In the genomic region with DNA sequence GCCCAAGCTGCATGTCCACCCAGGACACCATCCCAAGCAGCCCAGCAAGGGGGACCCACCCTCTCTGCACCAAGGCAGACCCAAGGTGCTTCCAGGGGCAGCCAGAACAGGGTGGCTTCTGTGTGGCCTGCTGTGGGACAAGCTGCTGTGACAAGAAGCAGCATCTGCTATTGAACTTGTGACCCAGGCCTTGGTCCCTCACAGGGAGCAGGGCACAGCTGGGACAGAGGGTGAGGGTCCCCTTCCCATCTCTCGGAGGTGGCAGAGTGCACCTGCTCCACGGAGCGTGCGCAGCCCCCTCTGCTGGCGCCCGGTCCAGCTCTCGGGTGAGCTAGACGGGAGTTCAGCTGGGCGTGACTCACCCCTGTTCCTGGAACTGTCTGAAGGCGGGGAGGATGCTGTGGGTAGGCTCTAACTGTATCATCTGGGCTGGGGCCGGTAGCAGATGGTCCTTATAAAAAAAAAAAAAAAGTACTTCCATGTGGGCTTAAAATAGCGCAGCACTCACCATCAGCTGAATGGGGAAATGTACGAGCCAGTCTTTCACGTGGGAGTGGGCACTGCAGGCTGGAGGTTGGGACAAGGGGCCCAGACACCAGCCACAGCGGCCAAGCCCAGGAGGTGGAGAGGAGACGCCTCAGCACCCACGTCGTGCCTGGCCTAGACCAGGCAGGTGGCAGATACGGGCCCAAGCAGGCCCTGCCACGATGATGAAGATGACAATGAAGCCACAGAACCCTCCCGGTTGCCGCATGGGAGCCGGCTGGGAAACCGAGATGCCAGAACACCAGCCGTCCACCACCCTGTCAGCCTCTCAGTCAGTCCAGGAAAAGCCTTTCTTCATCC, we compare ENCODE assay signal across 7 cellular contexts.
DNase-seq lines count a peak whose midpoint lies in the region; ATAC-seq and TF ChIP-seq lines count a peak whose summit lies in the region.

No MANE protein-coding gene starts in this region.

- H3K9me3 Mint-ChIP-seq in activated CD4-positive, alpha-beta T cell treated with anti-CD3 and anti-CD28 coated beads, Interleukin-2, amount 10 ng/mL, durations not matched to agents 7 days and 5 days, result no peaks in the 10 kb centered on the region
- no peaks in the 10 kb centered on the region for H3K9me3 Mint-ChIP-seq in neural progenitor cell
- no peaks in the 10 kb centered on the region for H3K9me3 Mint-ChIP-seq in stimulated activated naive CD8-positive, alpha-beta T cell treated with anti-CD3 and anti-CD28 coated beads, Interleukin-15, amount 100 ng/mL, for 72 hours

- peak; percentile 41 to 83 for DNase-seq in NCI-H446 (lab: John Stamatoyannopoulos, UW)
- DNase-seq in activated CD4-positive, alpha-beta T cell treated with anti-CD3 and anti-CD28 coated beads, Interleukin-2, amount 10 ng/mL, durations not matched to agents 7 days and 5 days, result peak; percentile 88
- peak; percentile 73 to 80 (median 74) for DNase-seq in effector memory CD4-positive, alpha-beta T cell
- peak; percentile 56 for DNase-seq in neural progenitor cell (ENCODE audit: low spot score)
- DNase-seq in stimulated activated naive CD8-positive, alpha-beta T cell treated with anti-CD3 and anti-CD28 coated beads, Interleukin-15, amount 100 ng/mL, for 72 hours, result peak; percentile 81 to 91

- CTCF ChIA-PET in activated CD4-positive, alpha-beta T cell treated with anti-CD3 and anti-CD28 coated beads, Interleukin-2, amount 10 ng/mL, durations not matched to agents 7 days and 5 days (lab: Charles Lee), result interaction anchor here (0.6 to 3.3 kb wide), 19 partner anchors 9 to 1222 kb away, joined by 3 to 25 read pairs (median 3); partner anchors contain the start of gene ID2

- H3K36me3 ChIP-seq in effector memory CD4-positive, alpha-beta T cell (ENCODE audit: control insufficient read depth, insufficient read depth, low read length), result no peaks in the 10 kb centered on the region
- no peaks in the 10 kb centered on the region for H3K36me3 ChIP-seq in neural progenitor cell

- no peaks in the 10 kb centered on the region for H3F3A ChIP-seq in neural progenitor cell (ENCODE audit: low read depth)

- peak overlapping the region; percentile 98 for H3K27ac Mint-ChIP-seq in activated CD4-positive, alpha-beta T cell treated with anti-CD3 and anti-CD28 coated beads, Interleukin-2, amount 10 ng/mL, durations not matched to agents 7 days and 5 days
- H3K27ac Mint-ChIP-seq in neural progenitor cell, result no peak overlapping the region
- H3K27ac Mint-ChIP-seq in stimulated activated naive CD8-positive, alpha-beta T cell treated with anti-CD3 and anti-CD28 coated beads, Interleukin-15, amount 100 ng/mL, for 72 hours, result peak overlapping the region; percentile 68 to 91

- H3K4me2 ChIP-seq in neural progenitor cell, result no peak overlapping the region

- H3K9ac ChIP-seq in neural progenitor cell, result no peak overlapping the region

- no peaks in the 10 kb centered on the region for H3K36me3 Mint-ChIP-seq in activated CD4-positive, alpha-beta T cell treated with anti-CD3 and anti-CD28 coated beads, Interleukin-2, amount 10 ng/mL, durations not matched to agents 7 days and 5 days (ENCODE audit: low read depth)
- peaks cover 1% of the 10 kb centered on the region for H3K36me3 Mint-ChIP-seq in neural progenitor cell

- no peak overlapping the region for H3K4me3 ChIP-seq in effector memory CD4-positive, alpha-beta T cell (ENCODE audit: insufficient read depth, low read depth, low read length, poor library complexity, severe bottlenecking)
- H3K4me3 ChIP-seq in neural progenitor cell, result no peak overlapping the region

- no peaks in the 10 kb centered on the region for H3K9me3 ChIP-seq in effector memory CD4-positive, alpha-beta T cell (ENCODE audit: control insufficient read depth, low read length)
- no peaks in the 10 kb centered on the region for H3K9me3 ChIP-seq in neural progenitor cell (ENCODE audit: low read depth)

- POLR2A ChIA-PET in activated CD4-positive, alpha-beta T cell treated with anti-CD3 and anti-CD28 coated beads, Interleukin-2, amount 10 ng/mL, durations not matched to agents 7 days and 5 days (lab: Charles Lee), result interaction anchor here (0.6 to 2.4 kb wide), 3 partner anchors 57 to 140 kb away, joined by 3 to 17 read pairs (median 16); partner anchors contain the start of gene ID2

- ATAC-seq in GM18508 (IDR thresholded peaks at IDR 0.05; ENCODE audit: insufficient read depth, unreplicated experiment), result peak; percentile 40
- peak; percentile 53 for ATAC-seq in HG02759 (IDR thresholded peaks at IDR 0.05; ENCODE audit: unreplicated experiment)
- ATAC-seq in stimulated activated naive CD8-positive, alpha-beta T cell treated with anti-CD3 and anti-CD28 coated beads, Interleukin-15, amount 100 ng/mL, for 72 hours, result peak; percentile 77

- TF ChIP-seq CTCF in neural progenitor cell (IDR thresholded peaks at IDR 0.05), result peak; percentile 55

- H3K4me1 Mint-ChIP-seq in activated CD4-positive, alpha-beta T cell treated with anti-CD3 and anti-CD28 coated beads, Interleukin-2, amount 10 ng/mL, durations not matched to agents 7 days and 5 days, result peaks cover 81% of the 10 kb centered on the region
- H3K4me1 Mint-ChIP-seq in neural progenitor cell, result peaks cover 57% of the 10 kb centered on the region
- H3K4me1 Mint-ChIP-seq in stimulated activated naive CD8-positive, alpha-beta T cell treated with anti-CD3 and anti-CD28 coated beads, Interleukin-15, amount 100 ng/mL, for 72 hours, result peaks cover 82% of the 10 kb centered on the region

- H4K20me1 ChIP-seq in neural progenitor cell (ENCODE audit: low read depth), result no peaks in the 10 kb centered on the region

- no peaks in the 10 kb centered on the region for H3K27me3 ChIP-seq in effector memory CD4-positive, alpha-beta T cell (replicated peaks; ENCODE audit: control insufficient read depth, insufficient read depth, low read length, poor library complexity, severe bottlenecking)
- H3K27me3 ChIP-seq in neural progenitor cell, result no peaks in the 10 kb centered on the region

- peak overlapping the region; percentile 75 for H3K27ac ChIP-seq in effector memory CD4-positive, alpha-beta T cell (ENCODE audit: insufficient read depth, low read length, poor library complexity, severe bottlenecking)
- H3K27ac ChIP-seq in neural progenitor cell, result no peak overlapping the region

- peaks cover 53% of the 10 kb centered on the region for H3K4me1 ChIP-seq in effector memory CD4-positive, alpha-beta T cell (ENCODE audit: control insufficient read depth, insufficient read depth, low read length, poor library complexity, severe bottlenecking)
- H3K4me1 ChIP-seq in neural progenitor cell, result no peaks in the 10 kb centered on the region

- no peaks in the 10 kb centered on the region for H3K79me2 ChIP-seq in neural progenitor cell (ENCODE audit: low read depth)

- no peak overlapping the region for H2AFZ ChIP-seq in neural progenitor cell (replicated peaks)

- H3K4me3 Mint-ChIP-seq in activated CD4-positive, alpha-beta T cell treated with anti-CD3 and anti-CD28 coated beads, Interleukin-2, amount 10 ng/mL, durations not matched to agents 7 days and 5 days, result peak overlapping the region; percentile 25
- H3K4me3 Mint-ChIP-seq in neural progenitor cell, result no peak overlapping the region
- H3K4me3 Mint-ChIP-seq in stimulated activated naive CD8-positive, alpha-beta T cell treated with anti-CD3 and anti-CD28 coated beads, Interleukin-15, amount 100 ng/mL, for 72 hours, result peak overlapping the region; percentile 33 to 44

- no peaks in the 10 kb centered on the region for H3K27me3 Mint-ChIP-seq in activated CD4-positive, alpha-beta T cell treated with anti-CD3 and anti-CD28 coated beads, Interleukin-2, amount 10 ng/mL, durations not matched to agents 7 days and 5 days
- H3K27me3 Mint-ChIP-seq in neural progenitor cell (ENCODE audit: insufficient read depth, low read depth), result peaks cover 15% of the 10 kb centered on the region
- H3K27me3 Mint-ChIP-seq in stimulated activated naive CD8-positive, alpha-beta T cell treated with anti-CD3 and anti-CD28 coated beads, Interleukin-15, amount 100 ng/mL, for 72 hours, result peaks cover 24% of the 10 kb centered on the region
